In the genomic region with DNA sequence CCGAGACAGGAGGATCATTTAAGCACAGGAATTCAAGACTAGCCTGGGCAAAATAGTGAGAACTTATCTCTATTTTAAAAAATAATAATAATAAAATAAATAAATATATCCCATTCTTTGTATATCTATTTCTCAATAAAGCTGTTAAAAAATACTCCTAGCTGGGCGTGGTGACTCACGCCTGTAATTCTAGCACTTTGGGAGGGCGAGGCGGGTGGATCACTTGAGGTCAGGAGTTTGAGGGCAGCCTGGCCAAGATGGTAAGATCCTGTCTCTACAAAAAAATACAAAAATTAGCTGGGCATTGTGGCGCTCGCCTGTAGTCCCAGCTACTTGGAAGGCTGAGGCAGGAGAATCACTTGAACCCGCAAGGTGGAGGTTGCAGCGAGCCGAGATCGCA, we compare ENCODE assay signal across 30 cellular contexts.
"Had no signal": no experiment of that assay in that cellular context is flagged by ENCODE, and none has a peak within 500 bp of the region (broad histone marks: within the 10 kb centered on the region; RNA-seq: fewer than 3 reads in every experiment).

No MANE protein-coding gene starts in this region.

- H3K36me3 ChIP-seq: brain microvascular endothelial cell, WERI-Rb-1 had no signal

- H3K27me3 Mint-ChIP-seq: activated CD8-positive, alpha-beta T cell treated with anti-CD3 and anti-CD28 coated beads for 36 hours; activated naive CD8-positive, alpha-beta T cell treated with anti-CD3 and anti-CD28 coated beads for 36 hours had no signal

- ATAC-seq: activated CD8-positive, alpha-beta T cell treated with anti-CD3 and anti-CD28 coated beads for 36 hours; activated T-cell treated with anti-CD3 and anti-CD28 coated beads, Interleukin-2, amount 50 U/mL, for 72 hours; activated T-helper 17 cell treated with anti-CD3 and anti-CD28 coated beads, Interleukin-2, amount 50 U/mL, for 72 hours had no signal

- H3K27ac ChIP-seq: brain microvascular endothelial cell, RWPE1, WERI-Rb-1 had no signal

- H3K27me3 ChIP-seq: brain microvascular endothelial cell had no signal

- H3K36me3 Mint-ChIP-seq: activated naive CD8-positive, alpha-beta T cell treated with anti-CD3 and anti-CD28 coated beads for 36 hours had no signal

- H3K9me3 Mint-ChIP-seq: activated CD8-positive, alpha-beta T cell treated with anti-CD3 and anti-CD28 coated beads for 36 hours had no signal

- H3K27ac Mint-ChIP-seq: activated CD8-positive, alpha-beta T cell treated with anti-CD3 and anti-CD28 coated beads for 36 hours; activated naive CD8-positive, alpha-beta T cell treated with anti-CD3 and anti-CD28 coated beads for 36 hours; activated T-cell treated with anti-CD3 and anti-CD28 coated beads, Interleukin-2, amount 50 U/mL, for 72 hours; activated T-helper 17 cell treated with anti-CD3 and anti-CD28 coated beads, Interleukin-2, amount 50 U/mL, for 72 hours had no signal

- DNase-seq: activated CD4-positive, alpha-beta T cell treated with anti-CD3 and anti-CD28 coated beads for 1 hour; activated CD4-positive, alpha-beta T cell treated with anti-CD3 and anti-CD28 coated beads for 48 hours; activated CD4-positive, CD25-positive, alpha-beta regulatory T cell; activated CD8-positive, alpha-beta T cell treated with anti-CD3 and anti-CD28 coated beads for 36 hours; activated effector memory CD4-positive, alpha-beta T cell treated with anti-CD3 and anti-CD28 coated beads, Interleukin-2, amount 50 U/mL, for 16 hours; activated naive CD4-positive, alpha-beta T cell; activated naive CD4-positive, alpha-beta T cell treated with anti-CD3 and anti-CD28 coated beads, Interleukin-2, amount 50 U/mL, for 16 hours; activated naive CD8-positive, alpha-beta T cell treated with anti-CD3 and anti-CD28 coated beads for 36 hours; activated T-cell treated with anti-CD3 and anti-CD28 coated beads, Interleukin-2, amount 50 U/mL, for 1 hour; activated T-cell treated with anti-CD3 and anti-CD28 coated beads, Interleukin-2, amount 50 U/mL, for 72 hours; amniotic stem cell; aorta; brain microvascular endothelial cell; central memory CD4-positive, alpha-beta T cell; Kasumi-1; KG1; NCI-H1105; NCI-H1417 treated with DMSO at 0.1 percent for 48 hours; NCI-H1694; NCI-H2029; NCI-H345; NCI-H524 treated with DMSO at 0.1 percent for 48 hours; Right ventricle myocardium superior; SW 1271; T-helper 1 cell; T-helper 2 cell; T1000; WERI-Rb-1 had no signal

- H3K4me1 Mint-ChIP-seq: activated naive CD8-positive, alpha-beta T cell treated with anti-CD3 and anti-CD28 coated beads for 36 hours; activated T-helper 17 cell treated with anti-CD3 and anti-CD28 coated beads, Interleukin-2, amount 50 U/mL, for 72 hours had no signal

- H3K4me3 Mint-ChIP-seq: activated CD8-positive, alpha-beta T cell treated with anti-CD3 and anti-CD28 coated beads for 36 hours; activated naive CD8-positive, alpha-beta T cell treated with anti-CD3 and anti-CD28 coated beads for 36 hours; activated T-cell treated with anti-CD3 and anti-CD28 coated beads, Interleukin-2, amount 50 U/mL, for 72 hours; activated T-helper 17 cell treated with anti-CD3 and anti-CD28 coated beads, Interleukin-2, amount 50 U/mL, for 72 hours had no signal
